In genomic region chrX:86171366-86171765, GRCh38 we compare ENCODE assay signal across 2 cellular contexts.
TF ChIP-seq lines count a peak whose summit lies in the region.

No MANE protein-coding gene starts in this region.

TF ChIP-seq in IMR-90, 13 proteins besides CTCF, POLR2A, EP300 and RAD21:
- TF ChIP-seq SMC3 (IDR thresholded peaks at IDR 0.05; ENCODE audit: low read depth, low read length) (peak; percentile 42), FOS (IDR thresholded peaks at IDR 0.05; ENCODE audit: low read depth, low read length) (no peak)

TF ChIP-seq in H1, 55 proteins besides CTCF, POLR2A, EP300 and RAD21:
- TF ChIP-seq HDAC6 (IDR thresholded peaks at IDR 0.05; ENCODE audit: low read depth, low read length): no peak
- TF ChIP-seq CREB1 (IDR thresholded peaks at IDR 0.05): no peak
- no peak for TF ChIP-seq SP1 (IDR thresholded peaks at IDR 0.05; ENCODE audit: low read depth, low read length)
- TF ChIP-seq CHD2 (IDR thresholded peaks at IDR 0.05; ENCODE audit: low read length): no peak
- no peak for TF ChIP-seq CBX8 (IDR thresholded peaks at IDR 0.05; ENCODE audit: borderline replicate concordance, low read depth, low read length)
- TF ChIP-seq USF2 (IDR thresholded peaks at IDR 0.05; ENCODE audit: low read length): no peak
- no peak for TF ChIP-seq ASH2L (IDR thresholded peaks at IDR 0.05; ENCODE audit: low read length)
- no peak for TF ChIP-seq TCF12 (IDR thresholded peaks at IDR 0.05; ENCODE audit: low read depth, low read length)
- no peak for TF ChIP-seq HDAC2 (IDR thresholded peaks at IDR 0.05; ENCODE audit: borderline replicate concordance in 1 of 2, low read depth in 2 of 2, low read length in 2 of 2)
- TF ChIP-seq BRCA1 (IDR thresholded peaks at IDR 0.05; ENCODE audit: low read depth, low read length): no peak
- TF ChIP-seq NRF1 (IDR thresholded peaks at IDR 0.05; ENCODE audit: low read depth, low read length): no peak
- no peak for TF ChIP-seq ZNF274 (IDR thresholded peaks at IDR 0.05; ENCODE audit: borderline replicate concordance, extremely low read depth, low read length)
- no peak for TF ChIP-seq ATF3 (IDR thresholded peaks at IDR 0.05; ENCODE audit: insufficient read depth, low read depth, low read length)
- no peak for TF ChIP-seq RBBP5 (IDR thresholded peaks at IDR 0.05; ENCODE audit: borderline replicate concordance, low read depth, low read length)
- no peak for TF ChIP-seq SIRT6 (IDR thresholded peaks at IDR 0.05; ENCODE audit: low read length)
- TF ChIP-seq NANOG (IDR thresholded peaks at IDR 0.05; ENCODE audit: insufficient read depth, low read depth, low read length, poor library complexity, severe bottlenecking): no peak
- TF ChIP-seq BCL11A (IDR thresholded peaks at IDR 0.05; ENCODE audit: low read depth in 2 of 2, low read length in 2 of 2): no peak
- TF ChIP-seq TAF1 (IDR thresholded peaks at IDR 0.05; ENCODE audit: low read depth, low read length): no peak
- TF ChIP-seq SP4 (IDR thresholded peaks at IDR 0.05; ENCODE audit: low read length): no peak
- no peak for TF ChIP-seq SUZ12 (IDR thresholded peaks at IDR 0.05; ENCODE audit: low read length)
